Comparison of ENCODE assay signal across 28 cellular contexts in the genomic region with DNA sequence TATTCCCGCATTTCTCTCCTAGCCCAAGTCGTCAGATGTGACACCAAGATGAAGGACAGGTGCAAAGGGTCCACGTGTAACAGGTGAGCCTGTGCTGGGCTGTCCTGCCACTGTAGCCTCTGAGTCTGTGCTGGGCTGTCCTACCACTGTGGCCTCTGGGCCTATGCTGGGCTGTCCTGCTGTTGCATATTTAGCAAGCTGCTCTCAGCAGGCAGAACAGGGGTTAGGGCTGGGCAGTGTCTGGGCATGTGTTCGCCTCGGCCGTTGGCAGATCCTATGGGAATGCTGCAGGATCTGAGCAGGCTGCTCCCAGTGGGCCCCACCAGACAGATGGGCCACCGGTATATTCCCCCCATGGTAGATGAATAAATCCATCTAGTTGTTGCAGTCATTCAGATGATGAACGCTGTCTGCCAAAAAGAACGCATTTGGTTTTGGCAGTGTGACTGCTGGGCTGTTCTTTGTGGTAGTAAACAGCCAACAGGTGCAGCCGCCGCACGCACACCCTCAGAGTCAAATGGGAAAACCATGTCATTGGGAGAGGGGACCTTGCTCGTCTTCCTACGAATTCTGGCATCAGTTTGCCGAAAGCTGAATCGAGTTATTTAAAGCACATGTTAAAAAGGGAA. TPM values are rescaled to one million over a fixed set of nuclear protein-coding genes. Genes with fewer than 3 reads are reported as not detected.
A peak's percentile ranks its signal among the peaks of the same experiment; 100 is the strongest.
DNase-seq lines count a peak whose midpoint lies in the region; FAIRE-seq and TF ChIP-seq lines count a peak whose summit lies in the region.
"Had no signal": no experiment of that assay in that cellular context is flagged by ENCODE, and none has a peak within 500 bp of the region (broad histone marks: within the 10 kb centered on the region; RNA-seq: fewer than 3 reads in every experiment).

No MANE protein-coding gene starts in this region.

- no peaks in the 10 kb centered on the region for H3K4me1 Mint-ChIP-seq in T-helper 2 cell treated with Interferon-gamma antibody and Interleukin-4, amounts not matched to agents 5 μg/mL and 100 μg/mL, for 36 hours (ENCODE audit: low read depth)
- H3K4me1 Mint-ChIP-seq in activated naive CD8-positive, alpha-beta T cell treated with anti-CD3 and anti-CD28 coated beads for 36 hours, result no peaks in the 10 kb centered on the region
- H3K4me1 Mint-ChIP-seq: B cell; CD4-positive, alpha-beta memory T cell had no signal

- H3K27me3 ChIP-seq in bronchial epithelial cell (ENCODE audit: control insufficient read depth, insufficient read depth, low read length) (peaks cover 7% of the 10 kb centered on the region), osteoblast (ENCODE audit: insufficient read depth, low read length) (no peaks in the 10 kb centered on the region)
- H3K27me3 ChIP-seq: body of pancreas, esophagus squamous epithelium, foreskin keratinocyte, pancreas, thyroid gland had no signal

- no peak overlapping the region for H3K4me2 ChIP-seq in osteoblast (ENCODE audit: insufficient read depth, low read length)
- H3K4me2 ChIP-seq: KMS-11, SK-N-SH had no signal

- FAIRE-seq in bronchial epithelial cell (lab: Jason Lieb, UNC), result peak; percentile 43
- FAIRE-seq: D721Med, GM19239, pancreas had no signal

- no peak overlapping the region for H2AFZ ChIP-seq in osteoblast (ENCODE audit: low read length)

- H3K4me3 ChIP-seq in bronchial epithelial cell (ENCODE audit: low read depth, low read length) (no peak overlapping the region), osteoblast (ENCODE audit: insufficient read depth, low read length) (no peak overlapping the region)
- H3K4me3 ChIP-seq: body of pancreas, esophagus squamous epithelium, pancreas, spleen, thyroid gland had no signal

- H3K4me3 Mint-ChIP-seq in T-helper 2 cell treated with Interferon-gamma antibody and Interleukin-4, amounts not matched to agents 5 μg/mL and 100 μg/mL, for 36 hours, result no peak overlapping the region
- no peak overlapping the region for H3K4me3 Mint-ChIP-seq in activated naive CD8-positive, alpha-beta T cell treated with anti-CD3 and anti-CD28 coated beads for 36 hours
- H3K4me3 Mint-ChIP-seq: B cell; CD4-positive, alpha-beta memory T cell; neural crest cell had no signal

- TF ChIP-seq CTCF in bronchial epithelial cell (IDR thresholded peaks at IDR 0.05; ENCODE audit: insufficient read depth, low read length, severe bottlenecking), result no peak
- no peak for TF ChIP-seq CTCF in osteoblast (IDR thresholded peaks at IDR 0.05; ENCODE audit: extremely low read depth, low read depth, low read length)

- H3K9me3 ChIP-seq in osteoblast (ENCODE audit: low read depth, low read length), result no peaks in the 10 kb centered on the region
- H3K9me3 ChIP-seq: body of pancreas, esophagus squamous epithelium, pancreas, SK-N-SH, spleen, thyroid gland had no signal

- H3K36me3 Mint-ChIP-seq in T-helper 2 cell treated with Interferon-gamma antibody and Interleukin-4, amounts not matched to agents 5 μg/mL and 100 μg/mL, for 36 hours (ENCODE audit: low read depth), result no peaks in the 10 kb centered on the region
- no peaks in the 10 kb centered on the region for H3K36me3 Mint-ChIP-seq in activated naive CD8-positive, alpha-beta T cell treated with anti-CD3 and anti-CD28 coated beads for 36 hours
- H3K36me3 Mint-ChIP-seq: CD4-positive, alpha-beta memory T cell had no signal

- no peaks in the 10 kb centered on the region for H3K79me2 ChIP-seq in osteoblast (ENCODE audit: insufficient read depth, low read length)

- peak; percentile 87 for DNase-seq in DMS 273 (lab: John Stamatoyannopoulos, UW; ENCODE audit: unreplicated experiment)
- peak; percentile 97 for DNase-seq in NCI-H1694 (lab: John Stamatoyannopoulos, UW)
- DNase-seq in bronchial epithelial cell (ENCODE audit: low read depth), result no peak
- peak; percentile 25 for DNase-seq in osteoblast (ENCODE audit: insufficient read length, low spot score, missing footprints)
- no peak for DNase-seq in T-helper 2 cell treated with Interferon-gamma antibody and Interleukin-4, amounts not matched to agents 5 μg/mL and 100 μg/mL, for 36 hours (ENCODE audit: low spot score)
- no peak for DNase-seq in kidney tubule cell (ENCODE audit: low spot score)
- no peak for DNase-seq in activated naive CD8-positive, alpha-beta T cell treated with anti-CD3 and anti-CD28 coated beads for 36 hours
- no peak for DNase-seq in activated T-cell treated with anti-CD3 and anti-CD28 coated beads, Interleukin-2, amount 50 U/mL, for 48 hours
- DNase-seq: activated CD4-positive, alpha-beta T cell treated with anti-CD3 and anti-CD28 coated beads, Interleukin-2, amount 50 U/mL, for 48 hours; activated naive CD4-positive, alpha-beta T cell; body of pancreas; CD4-positive, alpha-beta memory T cell; esophagus squamous epithelium; foreskin keratinocyte; kidney glomerular epithelial cell; NK-92 treated with Interleukin-12 subunit alpha and Interleukin-12 subunit beta, amount 100 ng/mL, for 24 hours; pancreas; retina; SK-N-SH; spleen; stimulated activated CD4-positive, alpha-beta T cell treated with anti-CD3 and anti-CD28 coated beads, Interleukin-2, amount 100 ng/mL, for 24 hours; stimulated activated CD8-positive, alpha-beta memory T cell treated with anti-CD3 and anti-CD28 coated beads, Interleukin-4, amount 100 ng/mL, for 48 hours; thyroid gland had no signal

- H3K4me1 ChIP-seq in osteoblast (ENCODE audit: insufficient read depth, low read length), result no peaks in the 10 kb centered on the region
- H3K4me1 ChIP-seq: body of pancreas, esophagus squamous epithelium, foreskin keratinocyte, pancreas, thyroid gland had no signal

- no peaks in the 10 kb centered on the region for H3K9me3 Mint-ChIP-seq in T-helper 2 cell treated with Interferon-gamma antibody and Interleukin-4, amounts not matched to agents 5 μg/mL and 100 μg/mL, for 36 hours
- H3K9me3 Mint-ChIP-seq in activated naive CD8-positive, alpha-beta T cell treated with anti-CD3 and anti-CD28 coated beads for 36 hours, result no peaks in the 10 kb centered on the region
- H3K9me3 Mint-ChIP-seq: CD4-positive, alpha-beta memory T cell; neural crest cell had no signal

- no peak overlapping the region for H3K27ac Mint-ChIP-seq in T-helper 2 cell treated with Interferon-gamma antibody and Interleukin-4, amounts not matched to agents 5 μg/mL and 100 μg/mL, for 36 hours
- H3K27ac Mint-ChIP-seq in activated naive CD8-positive, alpha-beta T cell treated with anti-CD3 and anti-CD28 coated beads for 36 hours, result no peak overlapping the region
- H3K27ac Mint-ChIP-seq: B cell; CD4-positive, alpha-beta memory T cell had no signal

- no peak overlapping the region for H3K27ac ChIP-seq in osteoblast (ENCODE audit: low read depth, low read length)
- H3K27ac ChIP-seq: body of pancreas, foreskin keratinocyte, KMS-11, pancreas, spleen, thyroid gland had no signal

- no peaks in the 10 kb centered on the region for H4K20me1 ChIP-seq in osteoblast (ENCODE audit: insufficient read depth, low read length)

- H3K36me3 ChIP-seq in bronchial epithelial cell (ENCODE audit: control insufficient read depth, insufficient read depth, low read length) (no peaks in the 10 kb centered on the region), osteoblast (ENCODE audit: insufficient read depth, low read length) (no peaks in the 10 kb centered on the region)
- H3K36me3 ChIP-seq: pancreas had no signal

- H3K27me3 Mint-ChIP-seq in T-helper 2 cell treated with Interferon-gamma antibody and Interleukin-4, amounts not matched to agents 5 μg/mL and 100 μg/mL, for 36 hours (ENCODE audit: low read depth), result peaks cover 3% of the 10 kb centered on the region
- peaks cover 3% of the 10 kb centered on the region for H3K27me3 Mint-ChIP-seq in activated naive CD8-positive, alpha-beta T cell treated with anti-CD3 and anti-CD28 coated beads for 36 hours
- H3K27me3 Mint-ChIP-seq: CD4-positive, alpha-beta memory T cell had no signal

RNA-seq across cellular contexts. Expression of a gene that starts 49.2 kb away (rescaled TPM):
- total RNA-seq in bronchial epithelial cell (0.26 and 0.53 TPM in 2 replicates), osteoblast (40.2 and 122 TPM in 2 replicates)
- not detected for total RNA-seq in activated naive CD8-positive, alpha-beta T cell treated with anti-CD3 and anti-CD28 coated beads for 36 hours

Comparison
In these comparisons a context has a peak if more than half of its experiments do, and no peak if none do; other contexts are left out.
1. DNase-seq: peak in DMS 273 (single experiment), NCI-H1694 (single experiment) and osteoblast (single experiment); none in bronchial epithelial cell (single experiment), T-helper 2 cell treated with Interferon-gamma antibody and Interleukin-4, amounts not matched to agents 5 μg/mL and 100 μg/mL, for 36 hours (single experiment), kidney tubule cell (single experiment), activated naive CD8-positive, alpha-beta T cell treated with anti-CD3 and anti-CD28 coated beads for 36 hours (single experiment) and activated T-cell treated with anti-CD3 and anti-CD28 coated beads, Interleukin-2, amount 50 U/mL, for 48 hours (0 of 2).
2. RNA of a gene that starts 49.2 kb away (total RNA-seq): 40.2 to 122 TPM in osteoblast; 0.26 to 0.53 TPM in bronchial epithelial cell and not detected in activated naive CD8-positive, alpha-beta T cell treated with anti-CD3 and anti-CD28 coated beads for 36 hours; every median in the first group is over 10 times any median in the second.